Comparison of ENCODE assay signal across 8 cellular contexts in the genomic region with DNA sequence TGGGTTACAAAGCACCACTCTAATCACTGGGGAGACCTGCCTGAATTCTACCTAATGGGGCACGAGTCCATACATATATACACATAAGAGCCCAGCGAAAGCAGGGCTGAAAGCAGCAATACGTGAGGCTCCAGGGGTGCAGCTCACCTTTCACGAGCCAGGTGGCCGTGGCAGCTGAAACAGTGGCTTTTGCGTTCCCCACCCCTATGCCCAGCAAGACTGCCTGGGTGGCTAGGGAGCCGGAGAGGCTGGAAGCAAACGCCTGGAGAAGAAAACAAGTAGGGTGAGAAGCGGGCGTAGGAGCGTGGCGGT. TPM values are rescaled to one million over a fixed set of nuclear protein-coding genes. Genes with fewer than 3 reads are reported as not detected.
A peak's percentile ranks its signal among the peaks of the same experiment; 100 is the strongest.
DNase-seq lines count a peak whose midpoint lies in the region; ATAC-seq and TF ChIP-seq lines count a peak whose summit lies in the region.

No MANE protein-coding gene starts in this region.

- peak overlapping the region; percentile 83 to 99 (median 95) for H3K27ac ChIP-seq in heart right ventricle
- H3K27ac ChIP-seq in WERI-Rb-1 = peak overlapping the region; percentile 85

- peaks cover 0 to 15% (median 0%) of the 10 kb centered on the region in 9 donors for H3K36me3 ChIP-seq in heart right ventricle
- no peaks in the 10 kb centered on the region for H3K36me3 ChIP-seq in WERI-Rb-1

- DNase-seq in heart right ventricle (no peak), left ventricle myocardium superior (no peak), WERI-Rb-1 (no peak), DMS153 treated with DMSO at 0.1 percent for 48 hours (lab: John Stamatoyannopoulos, UW; ENCODE audit: unreplicated experiment) (no peak), DMS53 treated with DMSO at 0.1 percent for 48 hours (lab: John Stamatoyannopoulos, UW; ENCODE audit: unreplicated experiment) (no peak)

- intact Hi-C loops in heart right ventricle (cut with DNase I) (loop anchor here in 6 of 10 donors (5.0 to 10.0 kb wide), 5 partner anchors 35 to 357 kb away; partner anchors contain the start of gene TGFB1I1 (in 4 of the 6)), left ventricle myocardium superior (cut with micrococcal nuclease) (no loop called here)

- H3K27me3 Mint-ChIP-seq in stimulated activated memory B cell treated with anti-CD40 and anti-IgM and Interleukin-4, amounts not matched to agents 10 μg/mL and 1 μg/mL and 100 μg/mL, for 72 hours = no peaks in the 10 kb centered on the region

- peak in 3 of 8 donors; percentile 3 to 16 (median 9) for ATAC-seq in heart right ventricle
- ATAC-seq in left ventricle myocardium superior = no peak
- ATAC-seq in stimulated activated memory B cell treated with anti-CD40 and anti-IgM and Interleukin-4, amounts not matched to agents 10 μg/mL and 1 μg/mL and 100 μg/mL, for 72 hours = no peak
- ATAC-seq in HG02840 (IDR thresholded peaks at IDR 0.05; ENCODE audit: low FRiP score, unreplicated experiment) = no peak

- peak overlapping the region; percentile 87 for H3K4me3 Mint-ChIP-seq in stimulated activated memory B cell treated with anti-CD40 and anti-IgM and Interleukin-4, amounts not matched to agents 10 μg/mL and 1 μg/mL and 100 μg/mL, for 72 hours

- H3K4me3 ChIP-seq in heart right ventricle = peak overlapping the region; percentile 79 to 98 (median 88)
- peak overlapping the region; percentile 76 for H3K4me3 ChIP-seq in WERI-Rb-1 (ENCODE audit: low read depth, low read length)
- peak overlapping the region; percentile 77 for H3K4me3 ChIP-seq in iPS-11a (ENCODE audit: low read depth, low read length)

- H3K36me3 Mint-ChIP-seq in stimulated activated memory B cell treated with anti-CD40 and anti-IgM and Interleukin-4, amounts not matched to agents 10 μg/mL and 1 μg/mL and 100 μg/mL, for 72 hours = peaks cover 6% of the 10 kb centered on the region

- no peak for TF ChIP-seq CTCF in heart right ventricle (IDR thresholded peaks at IDR 0.05)
- TF ChIP-seq CTCF in WERI-Rb-1 (IDR thresholded peaks at IDR 0.05; ENCODE audit: low read depth, low read length) = no peak

- H3K27me3 ChIP-seq in heart right ventricle = no peaks in the 10 kb centered on the region
- H3K27me3 ChIP-seq in WERI-Rb-1 (ENCODE audit: insufficient read depth, low read depth, severe bottlenecking) = peaks cover 12% of the 10 kb centered on the region

- H3K4me1 Mint-ChIP-seq in stimulated activated memory B cell treated with anti-CD40 and anti-IgM and Interleukin-4, amounts not matched to agents 10 μg/mL and 1 μg/mL and 100 μg/mL, for 72 hours = peaks cover 44% of the 10 kb centered on the region

- WGBS in heart right ventricle, 2 donors = 1 to 2% methylated on average over 12 of the region's 12 CpGs

- H3K27ac Mint-ChIP-seq in stimulated activated memory B cell treated with anti-CD40 and anti-IgM and Interleukin-4, amounts not matched to agents 10 μg/mL and 1 μg/mL and 100 μg/mL, for 72 hours = peak overlapping the region; percentile 97

- no peaks in the 10 kb centered on the region for H3K9me3 Mint-ChIP-seq in stimulated activated memory B cell treated with anti-CD40 and anti-IgM and Interleukin-4, amounts not matched to agents 10 μg/mL and 1 μg/mL and 100 μg/mL, for 72 hours

- H3K9me3 ChIP-seq in heart right ventricle (no peaks in the 10 kb centered on the region), WERI-Rb-1 (ENCODE audit: severe bottlenecking) (peaks cover 5% of the 10 kb centered on the region)

- H3K4me1 ChIP-seq in heart right ventricle = peaks cover 5 to 64% (median 52%) of the 10 kb centered on the region in 9 donors

RNA-seq across cellular contexts. Expression of gene RUSF1, which starts 0.6 kb away (rescaled TPM):
- 10 to 100 TPM; 21.9 to 28.0 (median 24.4) TPM for total RNA-seq in heart right ventricle
- 10 to 100 TPM; 31.9 to 44.4 TPM for polyA plus RNA-seq in heart right ventricle
- total RNA-seq in left ventricle myocardium superior = 18.9 TPM

RNA-seq across cellular contexts. Expression of gene AHSP, which starts 20.1 kb away (rescaled TPM):
- total RNA-seq in heart right ventricle (not detected), left ventricle myocardium superior (not detected)
- not detected for polyA plus RNA-seq in heart right ventricle

RNA-seq across cellular contexts. Expression of gene SLC5A2, which starts 24.6 kb away (rescaled TPM):
- total RNA-seq in heart right ventricle (not detected), left ventricle myocardium superior (not detected)
- 1 to 10 TPM in 1 of 2 donors, under 1 TPM in 1; 0.77 to 1.9 TPM for polyA plus RNA-seq in heart right ventricle

RNA-seq across cellular contexts. Expression of gene TGFB1I1, which starts 35.6 kb away (rescaled TPM):
- total RNA-seq in heart right ventricle (10 to 100 TPM; 11.3 to 43.0 (median 16.7) TPM), left ventricle myocardium superior (13.6 TPM)
- 10 to 100 TPM; 20.8 to 37.3 TPM for polyA plus RNA-seq in heart right ventricle

RNA-seq across cellular contexts. Expression of gene ARMC5, which starts 48.3 kb away (rescaled TPM):
- total RNA-seq in heart right ventricle (1 to 10 TPM; 3.8 to 7.8 (median 6.4) TPM), left ventricle myocardium superior (5.4 TPM)
- 10 to 100 TPM in 1 of 2 donors, 1 to 10 TPM in 1; 8.4 to 11.9 TPM for polyA plus RNA-seq in heart right ventricle
